Comparison of ENCODE assay signal across 9 cellular contexts in the genomic region with DNA sequence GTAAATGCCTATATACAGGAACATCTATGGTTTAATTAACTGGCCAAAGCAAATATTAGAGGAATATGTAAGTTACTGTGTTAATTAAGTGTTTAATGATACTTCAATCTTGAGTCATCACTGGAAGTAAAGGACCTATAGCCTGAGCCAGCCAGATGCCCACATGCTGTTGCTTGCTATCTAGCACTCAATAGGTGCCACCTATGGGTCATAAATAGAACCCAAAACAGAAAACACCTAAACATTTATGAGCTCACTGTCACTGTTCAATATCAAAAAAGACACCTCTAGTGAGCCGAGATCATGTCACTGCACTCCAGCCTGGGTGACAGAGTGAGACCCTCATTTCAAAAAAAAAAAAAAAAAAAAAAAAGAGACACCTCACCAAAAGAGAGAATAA. TPM values are rescaled to one million over a fixed set of nuclear protein-coding genes. Genes with fewer than 3 reads are reported as not detected.
DNase-seq lines count a peak whose midpoint lies in the region; ATAC-seq, FAIRE-seq and TF ChIP-seq lines count a peak whose summit lies in the region.
"Had no signal": no experiment of that assay in that cellular context is flagged by ENCODE, and none has a peak within 500 bp of the region (broad histone marks: within the 10 kb centered on the region; RNA-seq: fewer than 3 reads in every experiment).

No MANE protein-coding gene starts in this region.

- no peak overlapping the region for H2AFZ ChIP-seq in HCT116 (ENCODE audit: low read depth, low read length, poor library complexity, severe bottlenecking)
- no peak overlapping the region for H2AFZ ChIP-seq in HepG2 (ENCODE audit: low read length)

- H3K4me3 ChIP-seq in HCT116 (replicated peaks in 1 of 2; ENCODE audit: low read depth in 1 of 2, low read length in 2 of 2): no peak overlapping the region
- H3K4me3 ChIP-seq in HepG2 (replicated peaks in 1 of 3; ENCODE audit: insufficient read depth in 1 of 3, low read depth in 2 of 3, low read length in 3 of 3): no peak overlapping the region

- no peaks in the 10 kb centered on the region for H3K9me3 Mint-ChIP-seq in CD4-positive, alpha-beta T cell
- no peaks in the 10 kb centered on the region for H3K9me3 Mint-ChIP-seq in activated CD4-positive, alpha-beta T cell treated with anti-CD3 and anti-CD28 coated beads for 36 hours (ENCODE audit: low read depth)
- H3K9me3 Mint-ChIP-seq: brain had no signal

- TF ChIP-seq EP300 in HepG2 (IDR thresholded peaks at IDR 0.05; ENCODE audit: low read depth in 2 of 2, low read length in 2 of 2): no peak
- no peak for TF ChIP-seq EP300 in HepG2 (CRISPR knock-in tag; IDR thresholded peaks at IDR 0.05; ENCODE audit: borderline replicate concordance)

- TF ChIP-seq POLR2A in HCT116 (IDR thresholded peaks at IDR 0.05; ENCODE audit: borderline replicate concordance, extremely low read depth, insufficient read depth, insufficient read length): no peak
- TF ChIP-seq POLR2A in HepG2 (IDR thresholded peaks at IDR 0.05; ENCODE audit: insufficient read depth in 1 of 2, low read depth in 2 of 2, low read length in 2 of 2): no peak

- H3K4me2 ChIP-seq in HCT116 (ENCODE audit: low read length) (no peak overlapping the region), HepG2 (ENCODE audit: low read depth, low read length) (no peak overlapping the region)

- POLR2A ChIA-PET in CD4-positive, alpha-beta T cell (lab: Charles Lee): no interaction called here
- POLR2A ChIA-PET in HCT116 (lab: Charles Lee): no interaction called here
- POLR2A ChIA-PET in HepG2 (lab: Yijun Ruan, JAX): interaction anchor here (1.4 kb wide), 1 partner anchor 25 kb away, joined by 7 read pairs; no protein-coding TSS in a partner anchor
- POLR2A ChIA-PET in activated CD4-positive, alpha-beta T cell treated with anti-CD3 and anti-CD28 coated beads for 36 hours (lab: Charles Lee): interaction anchor here (0.6 kb wide), 1 partner anchor 242 kb away, joined by 3 read pairs; a partner anchor contains a TSS

- DNase-seq in CD4-positive, alpha-beta T cell: no peak
- DNase-seq in HCT116 (ENCODE audit: low read depth, low spot score): no peak
- DNase-seq in astrocyte of the hippocampus (ENCODE audit: low read depth, low spot score): peak; percentile 8
- DNase-seq in HepG2 (ENCODE audit: low spot score): peak; percentile 18
- no peak for DNase-seq in stimulated activated CD8-positive, alpha-beta memory T cell treated with anti-CD3 and anti-CD28 coated beads, Interleukin-4, amount 100 ng/mL, for 48 hours
- DNase-seq in activated CD4-positive, alpha-beta T cell treated with anti-CD3 and anti-CD28 coated beads, Interleukin-2, amount 50 U/mL, for 48 hours: no peak
- no peak for DNase-seq in activated CD4-positive, alpha-beta T cell treated with anti-CD3 and anti-CD28 coated beads for 36 hours

- peak; percentile 37 for FAIRE-seq in HepG2 (lab: Jason Lieb, UNC)

- TF ChIP-seq RAD21 in HCT116 (IDR thresholded peaks at IDR 0.05; ENCODE audit: low read depth) (peak; percentile 46), HepG2 (CRISPR knock-in tag; IDR thresholded peaks at IDR 0.05) (no peak)

- no peaks in the 10 kb centered on the region for H3K79me2 ChIP-seq in HCT116 (ENCODE audit: insufficient read depth, low read length)
- no peaks in the 10 kb centered on the region for H3K79me2 ChIP-seq in HepG2 (ENCODE audit: insufficient read depth, low read length)

- no peaks in the 10 kb centered on the region for H3K9me3 ChIP-seq in CD4-positive, alpha-beta T cell (ENCODE audit: control insufficient read depth, low read length)
- no peaks in the 10 kb centered on the region for H3K9me3 ChIP-seq in HCT116 (ENCODE audit: control insufficient read depth in 1 of 2, insufficient read depth in 1 of 2, low read depth in 1 of 2, low read length in 2 of 2)
- no peaks in the 10 kb centered on the region for H3K9me3 ChIP-seq in HepG2 (ENCODE audit: low read length)

- H3K27me3 ChIP-seq in CD4-positive, alpha-beta T cell (ENCODE audit: control insufficient read depth, insufficient read depth, low read length): no peaks in the 10 kb centered on the region
- H3K27me3 ChIP-seq in HCT116 (ENCODE audit: insufficient read depth, low read length): no peaks in the 10 kb centered on the region
- no peaks in the 10 kb centered on the region for H3K27me3 ChIP-seq in HepG2 (ENCODE audit: control insufficient read depth in 1 of 2, insufficient read depth in 2 of 2, low read length in 2 of 2)

- H3K4me1 ChIP-seq in HCT116 (ENCODE audit: control insufficient read depth in 1 of 2, insufficient read depth in 2 of 2, low read length in 2 of 2) (no peaks in the 10 kb centered on the region), HepG2 (ENCODE audit: insufficient read depth, low read length) (no peaks in the 10 kb centered on the region)

- no peak overlapping the region for H3K4me3 Mint-ChIP-seq in CD4-positive, alpha-beta T cell
- no peak overlapping the region for H3K4me3 Mint-ChIP-seq in activated CD4-positive, alpha-beta T cell treated with anti-CD3 and anti-CD28 coated beads for 36 hours
- H3K4me3 Mint-ChIP-seq: brain had no signal

- H3K9me2 ChIP-seq in HCT116 (ENCODE audit: insufficient read depth): no peaks in the 10 kb centered on the region

- in situ Hi-C loops in HepG2 (cut with HindIII; ENCODE audit: extremely low pct_ligation_motif_present, low pct_unique_long_range_greater_than_20kb): no loop called here

- H3K36me3 Mint-ChIP-seq in CD4-positive, alpha-beta T cell (ENCODE audit: low read depth): peaks cover 76% of the 10 kb centered on the region
- H3K36me3 Mint-ChIP-seq in activated CD4-positive, alpha-beta T cell treated with anti-CD3 and anti-CD28 coated beads for 36 hours (ENCODE audit: low read depth): peaks cover 13% of the 10 kb centered on the region

- no TSS peak for BruUV-seq in HCT116 (replicated peaks; lab: Mats Ljungman, UMichigan)
- no TSS peak for BruUV-seq in HepG2 (replicated peaks; lab: Mats Ljungman, UMichigan)

- no peak overlapping the region for H3K27ac Mint-ChIP-seq in CD4-positive, alpha-beta T cell
- no peak overlapping the region for H3K27ac Mint-ChIP-seq in activated CD4-positive, alpha-beta T cell treated with anti-CD3 and anti-CD28 coated beads for 36 hours
- H3K27ac Mint-ChIP-seq: brain had no signal

- H3K27ac ChIP-seq in CD4-positive, alpha-beta T cell (ENCODE audit: low read depth, low read length): no peak overlapping the region
- no peak overlapping the region for H3K27ac ChIP-seq in HCT116 (ENCODE audit: low read depth, low read length)
- H3K27ac ChIP-seq in HepG2 (ENCODE audit: extremely low read length, insufficient read depth, low read length): no peak overlapping the region

- CTCF ChIA-PET in CD4-positive, alpha-beta T cell (lab: Charles Lee): interaction anchor here (0.6 to 0.7 kb wide), 2 partner anchors 9 to 37 kb away, joined by 4 read pairs; no protein-coding TSS in a partner anchor
- CTCF ChIA-PET in HCT116 (lab: Charles Lee) (interaction anchor here (0.6 to 1.4 kb wide), 8 partner anchors 18 to 188 kb away, joined by 3 to 10 read pairs (median 3); a partner anchor contains a TSS), HepG2 (lab: Yijun Ruan, JAX; ENCODE audit: low intra/inter-chr PET ratio, low total read pairs) (no interaction called here)
- CTCF ChIA-PET in activated CD4-positive, alpha-beta T cell treated with anti-CD3 and anti-CD28 coated beads for 36 hours (lab: Charles Lee): interaction anchor here (0.7 to 2.2 kb wide), 3 partner anchors 13 to 165 kb away, joined by 3 to 8 read pairs (median 4); no protein-coding TSS in a partner anchor

- 95% methylated on average over 1 of the region's 1 CpG for WGBS in HepG2 (ENCODE audit: low lambda C conversion rate)

- RAD21 ChIA-PET in HCT116 (lab: Charles Lee; ENCODE audit: low non-redundant PET in 1 of 2, low total read pairs in 2 of 2, uncharacterized antibody in 2 of 2, unreplicated experiment in 2 of 2): no interaction called here

- TF ChIP-seq CTCF in CD4-positive, alpha-beta T cell (IDR thresholded peaks at IDR 0.05): no peak
- TF ChIP-seq CTCF in HCT116 (IDR thresholded peaks at IDR 0.05 in 2 of 3, conservative IDR thresholded peaks at IDR 0.05 in 1 of 3; ENCODE audit: borderline replicate concordance in 1 of 3, insufficient read depth in 1 of 3, low read depth in 2 of 3, low read length in 2 of 3) (peak; percentile 23 to 34 (median 30); a peak in 4 of 6 replicates), HepG2 (CRISPR knock-in tag; IDR thresholded peaks at IDR 0.05) (peak; percentile 48)

- H3K36me3 ChIP-seq in HCT116 (ENCODE audit: control insufficient read depth in 1 of 2, insufficient read depth in 2 of 2, low read length in 2 of 2) (peaks cover 8 to 14% of the 10 kb centered on the region in 2 experiments), HepG2 (replicated peaks in 1 of 2; ENCODE audit: control insufficient read depth in 1 of 2, insufficient read depth in 2 of 2, low read length in 2 of 2) (peaks cover 9 to 25% of the 10 kb centered on the region in 2 experiments; a peak in 4 of 5 replicates)

- intact Hi-C loops in CD4-positive, alpha-beta T cell (cut with DNase I, micrococcal nuclease): loop anchor here in 1 of 2 experiments (2.0 kb wide), 1 partner anchor 81 kb away; a partner anchor contains a TSS
- intact Hi-C loops in HCT116 (cut with micrococcal nuclease) (no loop called here), HepG2 (cut with micrococcal nuclease; ENCODE audit: unreplicated experiment) (no loop called here)
- intact Hi-C loops in activated CD4-positive, alpha-beta T cell treated with anti-CD3 and anti-CD28 coated beads for 36 hours (cut with DNase I, micrococcal nuclease): no loop called here

- H3K27me3 Mint-ChIP-seq in CD4-positive, alpha-beta T cell: no peaks in the 10 kb centered on the region
- no peaks in the 10 kb centered on the region for H3K27me3 Mint-ChIP-seq in activated CD4-positive, alpha-beta T cell treated with anti-CD3 and anti-CD28 coated beads for 36 hours
- H3K27me3 Mint-ChIP-seq: brain had no signal

- no peaks in the 10 kb centered on the region for H3K4me1 Mint-ChIP-seq in CD4-positive, alpha-beta T cell (ENCODE audit: low read depth)
- H3K4me1 Mint-ChIP-seq in activated CD4-positive, alpha-beta T cell treated with anti-CD3 and anti-CD28 coated beads for 36 hours: no peaks in the 10 kb centered on the region
- H3K4me1 Mint-ChIP-seq: brain had no signal

- H3K9ac ChIP-seq in HCT116 (ENCODE audit: low read length) (no peak overlapping the region), HepG2 (ENCODE audit: insufficient read depth, low read depth, low read length) (no peak overlapping the region)

- ATAC-seq in CD4-positive, alpha-beta T cell (ENCODE audit: poor library complexity): peak; percentile 49
- peak; percentile 67 for ATAC-seq in HCT116
- ATAC-seq in HepG2: peak; percentile 50; the same call in 2 of the 3 replicates
- no peak for ATAC-seq in HG03457 (IDR thresholded peaks at IDR 0.05; ENCODE audit: unreplicated experiment)
- ATAC-seq in activated CD4-positive, alpha-beta T cell treated with anti-CD3 and anti-CD28 coated beads for 36 hours: no peak

- H4K20me1 ChIP-seq in HCT116 (ENCODE audit: insufficient read depth) (no peaks in the 10 kb centered on the region), HepG2 (ENCODE audit: insufficient read depth, low read length) (no peaks in the 10 kb centered on the region)

RNA-seq across cellular contexts. Expression of a gene that starts 48.4 kb away (rescaled TPM):
- total RNA-seq in CD4-positive, alpha-beta T cell: 100 to 1,000 TPM in 1 of 2 experiments, 10 to 100 TPM in 1; 97.2 to 121 TPM
- total RNA-seq in HCT116 (2021; ENCODE audit: unreplicated experiment) (89.5 TPM), HepG2 (2016; rRNA removed; fragmentation: Illumina TruSeq; extraction: Trizol) (65.5 and 85.5 TPM in 2 replicates)
- 115 and 121 TPM in 2 replicates for polyA plus RNA-seq in HCT116 (2012)
- 19.4 and 21.6 TPM in 2 replicates for total RNA-seq in HepG2 (2016; cell fraction: cytosol; rRNA removed; fragmentation: Illumina TruSeq; extraction: Trizol; ENCODE audit: low read depth)
- total RNA-seq in HepG2 (2016; cell fraction: insoluble cytoplasmic fraction; rRNA removed; fragmentation: Illumina TruSeq; extraction: Trizol): 63.7 and 86.9 TPM in 2 replicates
- 32.1 and 38.0 TPM in 2 replicates for total RNA-seq in HepG2 (2016; cell fraction: membrane; rRNA removed; fragmentation: Illumina TruSeq; extraction: Trizol)
- total RNA-seq in HepG2 (2016; cell fraction: nucleus; rRNA removed; fragmentation: Illumina TruSeq; extraction: Trizol): 100 and 109 TPM in 2 replicates
- polyA plus RNA-seq in HepG2 (2011; rRNA removed): 112 and 115 TPM in 2 replicates
- polyA plus RNA-seq in HepG2 (2011; cell fraction: cytosol; rRNA removed): 66.7 and 84.4 TPM in 2 replicates
- 480 and 513 TPM in 2 replicates for polyA plus RNA-seq in HepG2 (2011; cell fraction: nucleus; rRNA removed)
- 77.2 and 80.7 TPM in 2 replicates for polyA plus RNA-seq in HepG2 (2012)
- 16.4 and 20.0 TPM in 2 replicates for polyA plus RNA-seq in HepG2 (2016; cell fraction: cytosol; fragmentation: Illumina TruSeq; extraction: Trizol; ENCODE audit: low read depth)
- 82.8 and 83.9 TPM in 2 replicates for polyA plus RNA-seq in HepG2 (2016; cell fraction: insoluble cytoplasmic fraction; fragmentation: Illumina TruSeq; extraction: Trizol; ENCODE audit: low read depth)
- 26.4 and 27.7 TPM in 2 replicates for polyA plus RNA-seq in HepG2 (2016; cell fraction: membrane; fragmentation: Illumina TruSeq; extraction: Trizol; ENCODE audit: low read depth)
- polyA plus RNA-seq in HepG2 (2016; cell fraction: nucleus; fragmentation: Illumina TruSeq; extraction: Trizol; ENCODE audit: insufficient read depth, low read depth): 260 and 268 TPM in 2 replicates
- 71.8 and 84.4 TPM in 2 replicates for polyA minus RNA-seq in HepG2 (2011; rRNA and poly(A)+ RNA removed; ENCODE audit: low replicate concordance)
- polyA minus RNA-seq in HepG2 (2011; cell fraction: cytosol; rRNA and poly(A)+ RNA removed): 23.0 and 26.6 TPM in 2 replicates
- polyA minus RNA-seq in HepG2 (2011; cell fraction: nucleus; rRNA and poly(A)+ RNA removed): 87.8 and 89.9 TPM in 2 replicates
- total RNA-seq in activated CD4-positive, alpha-beta T cell treated with anti-CD3 and anti-CD28 coated beads for 36 hours: 10 to 100 TPM; 39.4 to 48.3 TPM

Comparison
In these comparisons a context has a peak if more than half of its experiments do, and no peak if none do; other contexts are left out.
1. ATAC-seq: peak in CD4-positive, alpha-beta T cell (single experiment), HCT116 (single experiment) and HepG2 (single experiment); none in HG03457 (single experiment) and activated CD4-positive, alpha-beta T cell treated with anti-CD3 and anti-CD28 coated beads for 36 hours (single experiment).
2. DNase-seq: peak in astrocyte of the hippocampus (single experiment) and HepG2 (single experiment); none in CD4-positive, alpha-beta T cell (0 of 10), HCT116 (single experiment), stimulated activated CD8-positive, alpha-beta memory T cell treated with anti-CD3 and anti-CD28 coated beads, Interleukin-4, amount 100 ng/mL, for 48 hours (single experiment), activated CD4-positive, alpha-beta T cell treated with anti-CD3 and anti-CD28 coated beads, Interleukin-2, amount 50 U/mL, for 48 hours (0 of 2) and activated CD4-positive, alpha-beta T cell treated with anti-CD3 and anti-CD28 coated beads for 36 hours (single experiment).
3. POLR2A ChIA-PET loops: an anchor here in HepG2 (1.4 kb wide) and activated CD4-positive, alpha-beta T cell treated with anti-CD3 and anti-CD28 coated beads for 36 hours (0.6 kb wide); none called in CD4-positive, alpha-beta T cell and HCT116.